In the genomic region with DNA sequence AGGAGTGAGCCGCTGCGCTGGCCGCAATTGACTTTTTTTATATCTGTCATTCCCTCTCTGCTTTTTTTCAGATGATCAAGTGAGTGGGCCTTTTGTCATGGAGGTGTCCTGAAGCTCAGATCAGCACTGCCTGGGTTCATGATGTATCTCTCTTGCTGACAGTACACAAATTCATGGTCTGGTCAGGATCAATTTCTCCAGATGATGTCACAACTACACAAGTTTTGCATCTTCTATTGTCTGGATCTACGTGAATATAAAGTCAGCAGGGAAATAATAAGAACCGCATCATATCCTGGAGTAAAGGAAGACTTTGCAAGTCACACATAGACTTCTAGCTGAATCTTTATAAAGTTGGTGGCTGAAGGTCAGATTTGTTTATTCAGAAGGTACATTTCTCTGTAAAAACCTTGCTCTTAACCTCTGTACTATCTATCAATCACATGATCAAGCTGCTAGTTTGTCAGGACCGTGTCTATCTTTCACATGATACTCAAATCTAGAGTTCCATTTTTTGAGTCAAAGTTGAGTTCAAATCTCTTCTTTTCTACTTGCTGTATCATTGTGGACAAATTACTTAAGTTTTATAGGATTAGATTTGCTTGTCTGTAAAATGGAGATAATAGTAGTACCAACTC, we compare ENCODE assay signal across 25 cellular contexts. TPM values are rescaled to one million over a fixed set of nuclear protein-coding genes. Genes with fewer than 3 reads are reported as not detected.
A peak's percentile ranks its signal among the peaks of the same experiment; 100 is the strongest.
DNase-seq lines count a peak whose midpoint lies in the region; ATAC-seq and TF ChIP-seq lines count a peak whose summit lies in the region.
"Had no signal": no experiment of that assay in that cellular context is flagged by ENCODE, and none has a peak within 500 bp of the region (broad histone marks: within the 10 kb centered on the region; RNA-seq: fewer than 3 reads in every experiment).

No MANE protein-coding gene starts in this region.

- H3K27me3 Mint-ChIP-seq in stimulated activated naive CD8-positive, alpha-beta T cell treated with anti-CD3 and anti-CD28 coated beads, Interleukin-15, Interleukin-2, amounts not matched to agents 100 ng/mL and 50 ng/mL, for 24 hours = no peaks in the 10 kb centered on the region
- no peaks in the 10 kb centered on the region for H3K27me3 Mint-ChIP-seq in stimulated activated naive CD8-positive, alpha-beta T cell treated with anti-CD3 and anti-CD28 coated beads, Interleukin-15, amount 100 ng/mL, for 72 hours
- no peaks in the 10 kb centered on the region for H3K27me3 Mint-ChIP-seq in activated CD4-positive, alpha-beta memory T cell treated with anti-CD3 and anti-CD28 coated beads for 36 hours
- H3K27me3 Mint-ChIP-seq: activated naive CD4-positive, alpha-beta T cell treated with anti-CD3 and anti-CD28 coated beads, Interleukin-2, amount 50 U/mL, for 24 hours; T-cell had no signal

- H3K4me3 Mint-ChIP-seq in stimulated activated naive CD8-positive, alpha-beta T cell treated with anti-CD3 and anti-CD28 coated beads, Interleukin-15, Interleukin-2, amounts not matched to agents 100 ng/mL and 50 ng/mL, for 24 hours = no peak overlapping the region
- H3K4me3 Mint-ChIP-seq in stimulated activated naive CD8-positive, alpha-beta T cell treated with anti-CD3 and anti-CD28 coated beads, Interleukin-15, amount 100 ng/mL, for 72 hours = no peak overlapping the region
- no peak overlapping the region for H3K4me3 Mint-ChIP-seq in activated CD4-positive, alpha-beta memory T cell treated with anti-CD3 and anti-CD28 coated beads for 36 hours
- H3K4me3 Mint-ChIP-seq in stimulated activated effector memory CD8-positive, alpha-beta T cell treated with anti-CD3 and anti-CD28 coated beads, Interleukin-12 subunit alpha, Interleukin-12 subunit beta, amount 100 ng/mL, for 72 hours = no peak overlapping the region
- H3K4me3 Mint-ChIP-seq: activated naive CD4-positive, alpha-beta T cell treated with anti-CD3 and anti-CD28 coated beads, Interleukin-2, amount 50 U/mL, for 24 hours; CD14-positive monocyte; stimulated activated memory B cell treated with anti-CD40 and anti-IgM and Interleukin-4, amounts not matched to agents 10 μg/mL and 1 μg/mL and 100 μg/mL, for 72 hours; T-cell had no signal

- peak overlapping the region; percentile 19 for H3K27ac Mint-ChIP-seq in stimulated activated naive CD8-positive, alpha-beta T cell treated with anti-CD3 and anti-CD28 coated beads, Interleukin-15, Interleukin-2, amounts not matched to agents 100 ng/mL and 50 ng/mL, for 24 hours
- H3K27ac Mint-ChIP-seq in stimulated activated naive CD8-positive, alpha-beta T cell treated with anti-CD3 and anti-CD28 coated beads, Interleukin-15, amount 100 ng/mL, for 72 hours = no peak overlapping the region
- H3K27ac Mint-ChIP-seq in activated CD4-positive, alpha-beta memory T cell treated with anti-CD3 and anti-CD28 coated beads for 36 hours = peak overlapping the region; percentile 39
- H3K27ac Mint-ChIP-seq in stimulated activated effector memory CD8-positive, alpha-beta T cell treated with anti-CD3 and anti-CD28 coated beads, Interleukin-12 subunit alpha, Interleukin-12 subunit beta, amount 100 ng/mL, for 72 hours = no peak overlapping the region
- H3K27ac Mint-ChIP-seq: activated naive CD4-positive, alpha-beta T cell treated with anti-CD3 and anti-CD28 coated beads, Interleukin-2, amount 50 U/mL, for 24 hours; CD14-positive monocyte; progenitor cell of endocrine pancreas; stimulated activated memory B cell treated with anti-CD40 and anti-IgM and Interleukin-4, amounts not matched to agents 10 μg/mL and 1 μg/mL and 100 μg/mL, for 72 hours; T-cell had no signal

- no peak for ATAC-seq in stimulated activated naive CD8-positive, alpha-beta T cell treated with anti-CD3 and anti-CD28 coated beads, Interleukin-15, amount 100 ng/mL, for 72 hours
- ATAC-seq in stimulated activated effector memory CD8-positive, alpha-beta T cell treated with anti-CD3 and anti-CD28 coated beads, Interleukin-12 subunit alpha, Interleukin-12 subunit beta, amount 100 ng/mL, for 72 hours = peak; percentile 81
- ATAC-seq: left colon; stimulated activated memory B cell treated with anti-CD40 and anti-IgM and Interleukin-4, amounts not matched to agents 10 μg/mL and 1 μg/mL and 100 μg/mL, for 72 hours; T-cell had no signal

- POLR2A ChIA-PET in activated CD4-positive, alpha-beta memory T cell treated with anti-CD3 and anti-CD28 coated beads for 36 hours (lab: Charles Lee) = interaction anchor here (1.0 to 1.6 kb wide), 5 partner anchors 10 to 40 kb away, joined by 3 to 6 read pairs (median 3); no protein-coding TSS in a partner anchor

- TF ChIP-seq CTCF in liver (IDR thresholded peaks at IDR 0.05; ENCODE audit: low read depth, low read length, missing input control) = no peak
- TF ChIP-seq CTCF in vagina (IDR thresholded peaks at IDR 0.05) = no peak
- TF ChIP-seq CTCF in thyroid gland (IDR thresholded peaks at IDR 0.05) = no peak

- H3K4me1 ChIP-seq in liver (ENCODE audit: control insufficient read depth in 4 of 4, insufficient read depth in 4 of 4, low read length in 3 of 4) = peaks cover 0 to 35% (median 9%) of the 10 kb centered on the region in 4 donors
- H3K4me1 ChIP-seq in vagina = no peaks in the 10 kb centered on the region
- peaks cover 0 to 24% of the 10 kb centered on the region in 2 donors for H3K4me1 ChIP-seq in thyroid gland

- DNase-seq in stimulated activated naive CD8-positive, alpha-beta T cell treated with anti-CD3 and anti-CD28 coated beads, Interleukin-15, amount 100 ng/mL, for 72 hours = no peak
- no peak for DNase-seq in activated CD4-positive, alpha-beta memory T cell treated with anti-CD3 and anti-CD28 coated beads for 36 hours
- no peak for DNase-seq in stimulated activated effector memory CD8-positive, alpha-beta T cell treated with anti-CD3 and anti-CD28 coated beads, Interleukin-12 subunit alpha, Interleukin-12 subunit beta, amount 100 ng/mL, for 72 hours (ENCODE audit: low spot score in 2 of 2)
- no peak for DNase-seq in vagina (ENCODE audit: extremely low spot score in 2 of 2)
- no peak for DNase-seq in thyroid gland
- no peak for DNase-seq in GDM1 (lab: John Stamatoyannopoulos, UW)
- DNase-seq: anterior cingulate cortex; HCEC 1CT; left colon; NCI-H146; NCI-H446 treated with DMSO at 0.1 percent for 48 hours; NCI-H82; stimulated activated CD4-positive, alpha-beta T cell treated with anti-CD3 and anti-CD28 coated beads, Interleukin-15, amount 100 ng/mL, for 24 hours; T-cell; upper lobe of left lung had no signal

- intact Hi-C loops in activated CD4-positive, alpha-beta memory T cell treated with anti-CD3 and anti-CD28 coated beads for 36 hours (cut with micrococcal nuclease) = no loop called here
- intact Hi-C loops in vagina (cut with DNase I) (no loop called here), thyroid gland (cut with DNase I) (no loop called here)

- TF ChIP-seq RAD21 in liver (IDR thresholded peaks at IDR 0.05) = no peak

- no peaks in the 10 kb centered on the region for H3K9me3 ChIP-seq in liver (ENCODE audit: control insufficient read depth in 4 of 4, low read length in 3 of 4)
- no peaks in the 10 kb centered on the region for H3K9me3 ChIP-seq in vagina
- H3K9me3 ChIP-seq in thyroid gland = no peaks in the 10 kb centered on the region
- H3K9me3 ChIP-seq: upper lobe of left lung had no signal

- H3K27me3 ChIP-seq in liver (ENCODE audit: control insufficient read depth in 4 of 4, insufficient read depth in 4 of 4, low read length in 3 of 4) (no peaks in the 10 kb centered on the region), vagina (no peaks in the 10 kb centered on the region), thyroid gland (no peaks in the 10 kb centered on the region)
- H3K27me3 ChIP-seq: upper lobe of left lung had no signal

- H3K4me3 ChIP-seq in liver (ENCODE audit: low read depth in 1 of 3, low read length in 3 of 3) (no peak overlapping the region), vagina (no peak overlapping the region), thyroid gland (replicated peaks in 1 of 3) (no peak overlapping the region)
- H3K4me3 ChIP-seq: upper lobe of left lung had no signal

- H3K27ac ChIP-seq in liver (ENCODE audit: low read depth in 1 of 2, low read length in 2 of 2) (peak overlapping the region in 1 of 2 donors; percentile 23), vagina (no peak overlapping the region), thyroid gland (no peak overlapping the region)
- H3K27ac ChIP-seq: RWPE1 had no signal

- no peak overlapping the region for H3K9ac ChIP-seq in liver (ENCODE audit: low read depth in 1 of 2, low read length in 2 of 2)

- no peaks in the 10 kb centered on the region for H3K36me3 ChIP-seq in liver (ENCODE audit: control insufficient read depth in 4 of 4, insufficient read depth in 3 of 4, low read depth in 1 of 4, low read length in 3 of 4)
- H3K36me3 ChIP-seq in vagina = no peaks in the 10 kb centered on the region
- H3K36me3 ChIP-seq in thyroid gland = no peaks in the 10 kb centered on the region
- H3K36me3 ChIP-seq: upper lobe of left lung had no signal

- WGBS in liver = 78% methylated on average over 6 of the region's 6 CpGs
- 90 to 93% methylated on average over 6 of the region's 6 CpGs for WGBS in thyroid gland, 2 donors

- no peak for TF ChIP-seq POLR2A in vagina (IDR thresholded peaks at IDR 0.05)
- no peak for TF ChIP-seq POLR2A in thyroid gland (IDR thresholded peaks at IDR 0.05)

- H3K4me1 Mint-ChIP-seq in stimulated activated naive CD8-positive, alpha-beta T cell treated with anti-CD3 and anti-CD28 coated beads, Interleukin-15, Interleukin-2, amounts not matched to agents 100 ng/mL and 50 ng/mL, for 24 hours (ENCODE audit: low read depth) = peaks cover 25% of the 10 kb centered on the region
- H3K4me1 Mint-ChIP-seq in stimulated activated naive CD8-positive, alpha-beta T cell treated with anti-CD3 and anti-CD28 coated beads, Interleukin-15, amount 100 ng/mL, for 72 hours = peaks cover 26% of the 10 kb centered on the region
- H3K4me1 Mint-ChIP-seq in activated CD4-positive, alpha-beta memory T cell treated with anti-CD3 and anti-CD28 coated beads for 36 hours (ENCODE audit: low read depth) = peaks cover 21% of the 10 kb centered on the region
- H3K4me1 Mint-ChIP-seq in stimulated activated effector memory CD8-positive, alpha-beta T cell treated with anti-CD3 and anti-CD28 coated beads, Interleukin-12 subunit alpha, Interleukin-12 subunit beta, amount 100 ng/mL, for 72 hours = peaks cover 28% of the 10 kb centered on the region

- CTCF ChIA-PET in activated CD4-positive, alpha-beta memory T cell treated with anti-CD3 and anti-CD28 coated beads for 36 hours (lab: Charles Lee) = interaction anchor here (0.8 to 1.8 kb wide), 2 partner anchors 9 to 11 kb away, joined by 3 to 4 read pairs; no protein-coding TSS in a partner anchor

- no peaks in the 10 kb centered on the region for H3K9me3 Mint-ChIP-seq in stimulated activated naive CD8-positive, alpha-beta T cell treated with anti-CD3 and anti-CD28 coated beads, Interleukin-15, Interleukin-2, amounts not matched to agents 100 ng/mL and 50 ng/mL, for 24 hours
- H3K9me3 Mint-ChIP-seq in stimulated activated naive CD8-positive, alpha-beta T cell treated with anti-CD3 and anti-CD28 coated beads, Interleukin-15, amount 100 ng/mL, for 72 hours = no peaks in the 10 kb centered on the region
- H3K9me3 Mint-ChIP-seq in activated CD4-positive, alpha-beta memory T cell treated with anti-CD3 and anti-CD28 coated beads for 36 hours = no peaks in the 10 kb centered on the region
- H3K9me3 Mint-ChIP-seq in stimulated activated effector memory CD8-positive, alpha-beta T cell treated with anti-CD3 and anti-CD28 coated beads, Interleukin-12 subunit alpha, Interleukin-12 subunit beta, amount 100 ng/mL, for 72 hours = no peaks in the 10 kb centered on the region
- H3K9me3 Mint-ChIP-seq: activated naive CD4-positive, alpha-beta T cell treated with anti-CD3 and anti-CD28 coated beads, Interleukin-2, amount 50 U/mL, for 24 hours had no signal

- no peaks in the 10 kb centered on the region for H3K36me3 Mint-ChIP-seq in stimulated activated naive CD8-positive, alpha-beta T cell treated with anti-CD3 and anti-CD28 coated beads, Interleukin-15, Interleukin-2, amounts not matched to agents 100 ng/mL and 50 ng/mL, for 24 hours (ENCODE audit: low read depth)
- no peaks in the 10 kb centered on the region for H3K36me3 Mint-ChIP-seq in activated CD4-positive, alpha-beta memory T cell treated with anti-CD3 and anti-CD28 coated beads for 36 hours
- peaks cover 6% of the 10 kb centered on the region for H3K36me3 Mint-ChIP-seq in stimulated activated effector memory CD8-positive, alpha-beta T cell treated with anti-CD3 and anti-CD28 coated beads, Interleukin-12 subunit alpha, Interleukin-12 subunit beta, amount 100 ng/mL, for 72 hours
- H3K36me3 Mint-ChIP-seq: activated naive CD4-positive, alpha-beta T cell treated with anti-CD3 and anti-CD28 coated beads, Interleukin-2, amount 50 U/mL, for 24 hours; CD14-positive monocyte; stimulated activated memory B cell treated with anti-CD40 and anti-IgM and Interleukin-4, amounts not matched to agents 10 μg/mL and 1 μg/mL and 100 μg/mL, for 72 hours; T-cell had no signal

RNA-seq across cellular contexts. Expression of a gene that starts 13.1 kb away (rescaled TPM):
- total RNA-seq in activated CD4-positive, alpha-beta memory T cell treated with anti-CD3 and anti-CD28 coated beads for 36 hours = 100 to 1,000 TPM; 279 to 285 TPM
- total RNA-seq in liver = under 1 TPM; 0.50 to 0.93 TPM
- polyA plus RNA-seq in liver = under 1 TPM; 0.08 to 0.17 TPM
- total RNA-seq in vagina = 2.7 TPM
- total RNA-seq in thyroid gland = 1 to 10 TPM in 1 of 4 donors, under 1 TPM in 3; 0.20 to 1.3 (median 0.51) TPM
- total RNA-seq: bronchial epithelial cell, G401, progenitor cell of endocrine pancreas had no signal
- polyA plus RNA-seq: AG04450 had no signal

Comparison
In these comparisons a context has a peak if more than half of its experiments do, and no peak if none do; other contexts are left out.
1. H3K27ac Mint-ChIP-seq: peak in stimulated activated naive CD8-positive, alpha-beta T cell treated with anti-CD3 and anti-CD28 coated beads, Interleukin-15, Interleukin-2, amounts not matched to agents 100 ng/mL and 50 ng/mL, for 24 hours (single experiment) and activated CD4-positive, alpha-beta memory T cell treated with anti-CD3 and anti-CD28 coated beads for 36 hours (single experiment); none in stimulated activated naive CD8-positive, alpha-beta T cell treated with anti-CD3 and anti-CD28 coated beads, Interleukin-15, amount 100 ng/mL, for 72 hours (0 of 2) and stimulated activated effector memory CD8-positive, alpha-beta T cell treated with anti-CD3 and anti-CD28 coated beads, Interleukin-12 subunit alpha, Interleukin-12 subunit beta, amount 100 ng/mL, for 72 hours (single experiment).
2. RNA of a gene that starts 13.1 kb away (total RNA-seq): 279 to 285 TPM in activated CD4-positive, alpha-beta memory T cell treated with anti-CD3 and anti-CD28 coated beads for 36 hours; 2.7 TPM in vagina (single experiment), 0.50 to 0.93 TPM in liver and 0.20 to 1.3 TPM in thyroid gland; every median in the first group is over 10 times any median in the second.